ENCODE assay signal across 15 cellular contexts in genomic region chr1:93504247-93505033, GRCh38.
"Had no signal": no experiment of that assay in that cellular context is flagged by ENCODE, and none has a peak within 500 bp of the region (broad histone marks: within the 10 kb centered on the region; RNA-seq: fewer than 3 reads in every experiment).

No MANE protein-coding gene starts in this region.

- H3K4me3 ChIP-seq: cardiac muscle cell, psoas muscle, right lobe of liver, smooth muscle cell had no signal

- DNase-seq: activated CD4-positive, CD25-positive, alpha-beta regulatory T cell treated with anti-CD3 and anti-CD28 coated beads, Interleukin-2, amount 50 U/mL, for 72 hours; activated naive CD4-positive, alpha-beta T cell treated with anti-CD3 and anti-CD28 coated beads for 36 hours; activated naive CD8-positive, alpha-beta T cell treated with anti-CD3 and anti-CD28 coated beads, Interleukin-2, amount 50 U/mL, for 24 hours; activated T-cell treated with anti-CD3 and anti-CD28 coated beads for 4 hours; hippocampal formation; kidney; left ventricle myocardium superior; psoas muscle; right lobe of liver; stimulated activated naive CD8-positive, alpha-beta T cell treated with anti-CD3 and anti-CD28 coated beads, Interleukin-15, Interleukin-2, amounts not matched to agents 100 U/mL and 50 U/mL, for 24 hours; T-helper 17 cell had no signal

- H3K27ac Mint-ChIP-seq: activated naive CD4-positive, alpha-beta T cell treated with anti-CD3 and anti-CD28 coated beads for 36 hours; activated naive CD8-positive, alpha-beta T cell treated with anti-CD3 and anti-CD28 coated beads, Interleukin-2, amount 50 U/mL, for 24 hours; T-helper 17 cell had no signal

- H3K27me3 Mint-ChIP-seq: activated naive CD8-positive, alpha-beta T cell treated with anti-CD3 and anti-CD28 coated beads, Interleukin-2, amount 50 U/mL, for 24 hours; T-helper 17 cell had no signal

- H3K9me3 Mint-ChIP-seq: activated naive CD4-positive, alpha-beta T cell treated with anti-CD3 and anti-CD28 coated beads for 36 hours; activated naive CD8-positive, alpha-beta T cell treated with anti-CD3 and anti-CD28 coated beads, Interleukin-2, amount 50 U/mL, for 24 hours had no signal

- H3K4me3 Mint-ChIP-seq: activated naive CD4-positive, alpha-beta T cell treated with anti-CD3 and anti-CD28 coated beads for 36 hours; activated naive CD8-positive, alpha-beta T cell treated with anti-CD3 and anti-CD28 coated beads, Interleukin-2, amount 50 U/mL, for 24 hours; T-helper 17 cell had no signal

- H3K4me1 Mint-ChIP-seq: activated naive CD8-positive, alpha-beta T cell treated with anti-CD3 and anti-CD28 coated beads, Interleukin-2, amount 50 U/mL, for 24 hours had no signal

- FAIRE-seq: endometrium, kidney, TTC549 had no signal
